In genomic region chrX:51893931-51894696, GRCh38 we compare ENCODE assay signal across 8 cellular contexts. TPM values are rescaled to one million over a fixed set of nuclear protein-coding genes. Genes with fewer than 3 reads are reported as not detected.
DNase-seq lines count a peak whose midpoint lies in the region; ATAC-seq, FAIRE-seq and TF ChIP-seq lines count a peak whose summit lies in the region.

No MANE protein-coding gene starts in this region.

- DNase-seq in ACHN = peak; percentile 11
- DNase-seq in HAP-1 (ENCODE audit: low spot score in 2 of 2) = peak; percentile 61 to 83
- DNase-seq in SW480 (ENCODE audit: low spot score) = peak; percentile 20
- DNase-seq in H1 (ENCODE audit: low read depth in 1 of 2, low spot score in 2 of 2) = peak in 1 of 2 experiments; percentile 50
- peak in 2 of 3 donors; percentile 34 for DNase-seq in mucosa of descending colon
- peak; percentile 32 for DNase-seq in urothelium cell line (ENCODE audit: low spot score)
- DNase-seq in islet precursor cell = no peak
- DNase-seq in AG20443 (ENCODE audit: low spot score) = no peak

- no peak for TF ChIP-seq CTCF in H1 (IDR thresholded peaks at IDR 0.05; ENCODE audit: control extremely low read depth in 1 of 3, insufficient read depth in 1 of 3, low read depth in 1 of 3, low read length in 3 of 3)
- TF ChIP-seq CTCF in mucosa of descending colon (IDR thresholded peaks at IDR 0.05) = no peak

- no peak overlapping the region for H2BK5ac ChIP-seq in H1 (ENCODE audit: low read depth, low read length)

- H2BK12ac ChIP-seq in H1 (ENCODE audit: low read depth, low read length) = no peak overlapping the region

- peak overlapping the region; percentile 71 to 76 for H3K4me2 ChIP-seq in H1 (ENCODE audit: insufficient read depth in 1 of 2, low read depth in 2 of 2, low read length in 2 of 2)

- H3K9ac ChIP-seq in H1 (replicated peaks in 1 of 4; ENCODE audit: extremely low read depth in 1 of 4, low read depth in 3 of 4, low read length in 3 of 4) = peak overlapping the region; percentile 62 to 83 (median 69)

- H3K23ac ChIP-seq in H1 (ENCODE audit: insufficient read length) = no peak overlapping the region

- H3K27me3 ChIP-seq in HAP-1 (ENCODE audit: low read depth) = no peaks in the 10 kb centered on the region
- no peaks in the 10 kb centered on the region for H3K27me3 ChIP-seq in H1 (replicated peaks in 1 of 4; ENCODE audit: control insufficient read depth in 3 of 4, extremely low read depth in 1 of 4, insufficient read depth in 3 of 4, low read length in 3 of 4)

- TF ChIP-seq RAD21 in H1 (IDR thresholded peaks at IDR 0.05 in 1 of 2, conservative IDR thresholded peaks at IDR 0.05 in 1 of 2; ENCODE audit: low read depth in 2 of 2, low read length in 2 of 2) = no peak

- H2AFZ ChIP-seq in H1 (ENCODE audit: low read length) = no peak overlapping the region

- H2BK15ac ChIP-seq in H1 (ENCODE audit: low read length) = no peak overlapping the region

- no peak overlapping the region for H4K5ac ChIP-seq in H1 (ENCODE audit: insufficient read length, low read depth, low read length)

- no peak overlapping the region for H2BK20ac ChIP-seq in H1 (ENCODE audit: low read length)

- H3K79me2 ChIP-seq in H1 (ENCODE audit: control insufficient read depth in 1 of 2, insufficient read depth in 2 of 2, low read length in 2 of 2) = no peaks in the 10 kb centered on the region

- ATAC-seq in mucosa of descending colon = peak; percentile 5

- H3K14ac ChIP-seq in H1 (ENCODE audit: insufficient read length) = peak overlapping the region; percentile 42

- no peak overlapping the region for H2BK120ac ChIP-seq in H1 (replicated peaks; ENCODE audit: low read depth, low read length)

- in situ Hi-C loops in ACHN (cut with HindIII; ENCODE audit: low pct_ligation_motif_present, low pct_unique_long_range_greater_than_20kb, low sequenced_read_pairs) (no loop called here), HAP-1 (cut with MboI; ENCODE audit: low sequenced_read_pairs) (no loop called here)

- H4K8ac ChIP-seq in H1 (ENCODE audit: extremely low read depth, insufficient read depth, low read length) = no peak overlapping the region; the same call in 1 of the 2 replicates

- H3K18ac ChIP-seq in H1 (ENCODE audit: extremely low read depth, low read length) = no peak overlapping the region; the same call in 1 of the 2 replicates

- no peak overlapping the region for H3K56ac ChIP-seq in H1 (replicated peaks; ENCODE audit: insufficient read length, low read depth, low read length)

- peak overlapping the region; percentile 91 for H4K91ac ChIP-seq in H1 (replicated peaks; ENCODE audit: insufficient read length, low read length)

- TF ChIP-seq EP300 in H1 (IDR thresholded peaks at IDR 0.05; ENCODE audit: borderline replicate concordance in 1 of 2, low read depth in 2 of 2, low read length in 2 of 2) = no peak

- H3K4ac ChIP-seq in H1 (replicated peaks; ENCODE audit: insufficient read length, low read depth, low read length) = no peak overlapping the region

- FAIRE-seq in H1 (lab: Jason Lieb, UNC) (peak; percentile 13), urothelium cell line (lab: Jason Lieb, UNC) (no peak)

- 2% methylated on average over 12 of the region's 32 CpGs; no CpG with 5 or more reads in 1 of the 2 experiments for WGBS in H1 (ENCODE audit: extremely low coverage in 1 of 2, insufficient coverage in 1 of 2, insufficient read length in 1 of 2, insufficient replicate concordance in 2 of 2, low coverage in 1 of 2, low lambda C conversion rate in 2 of 2, missing lambda C conversion rate in 1 of 2), 2 experiments

- H2AK5ac ChIP-seq in H1 (ENCODE audit: low read depth, low read length) = no peak overlapping the region

- H3K23me2 ChIP-seq in H1 (ENCODE audit: low read depth, low read length) = peaks cover 5% of the 10 kb centered on the region; the same call in 1 of the 2 replicates

- H3K36me3 ChIP-seq in HAP-1 (replicated peaks) = peaks cover 45% of the 10 kb centered on the region
- H3K36me3 ChIP-seq in H1 (ENCODE audit: control insufficient read depth in 2 of 4, insufficient read depth in 4 of 4, low read length in 3 of 4) = peaks cover 3 to 31% (median 15%) of the 10 kb centered on the region in 4 experiments; a peak in 7 of 8 replicates
- no peaks in the 10 kb centered on the region for H3K36me3 ChIP-seq in mucosa of descending colon (ENCODE audit: low read depth)

- H3K9me3 ChIP-seq in HAP-1 (no peaks in the 10 kb centered on the region), H1 (ENCODE audit: insufficient read depth in 2 of 2, low read depth in 1 of 2, low read length in 1 of 2) (no peaks in the 10 kb centered on the region), mucosa of descending colon (no peaks in the 10 kb centered on the region)

- H3K27ac ChIP-seq in H1 (ENCODE audit: low read depth, low read length) = no peak overlapping the region; the same call in 1 of the 2 replicates

- POLR2A ChIA-PET in H1 (lab: Charles Lee; ENCODE audit: partially characterized antibody) = interaction anchor here (0.9 to 3.7 kb wide), 8 partner anchors 10 to 252 kb away, joined by 3 to 13 read pairs (median 6); no protein-coding TSS in a partner anchor

- no peaks in the 10 kb centered on the region for H4K20me1 ChIP-seq in H1 (replicated peaks in 1 of 2; ENCODE audit: control insufficient read depth in 1 of 2, insufficient read depth in 2 of 2, low read length in 2 of 2)

- H3K4me1 ChIP-seq in HAP-1 (0 out of 2 replicates have a peak, but pooled peaks cover 8% of the 10 kb centered on the region), H1 (replicated peaks in 1 of 4; ENCODE audit: control insufficient read depth in 3 of 4, insufficient read depth in 4 of 4, low read length in 3 of 4) (peaks cover 0 to 13% (median 4%) of the 10 kb centered on the region in 4 experiments; a peak in 4 of 7 replicates), mucosa of descending colon (ENCODE audit: low read depth) (no peaks in the 10 kb centered on the region)

- intact Hi-C loops in mucosa of descending colon (cut with DNase I, micrococcal nuclease) = no loop called here

- H3K79me1 ChIP-seq in H1 (ENCODE audit: low read depth, low read length) = no peaks in the 10 kb centered on the region

- no peak for TF ChIP-seq POLR2A in H1 (IDR thresholded peaks at IDR 0.05; ENCODE audit: control extremely low read depth in 1 of 2, low read depth in 2 of 2, low read length in 2 of 2)

- H3K4me3 ChIP-seq in HAP-1 = peak overlapping the region; percentile 68
- H3K4me3 ChIP-seq in H1 (ENCODE audit: extremely low read depth in 1 of 4, insufficient read depth in 2 of 4, low read depth in 3 of 4, low read length in 4 of 4) = peak overlapping the region; percentile 67 to 93 (median 78)
- peak overlapping the region; percentile 28 for H3K4me3 ChIP-seq in mucosa of descending colon

- CTCF ChIA-PET in H1 (lab: Charles Lee; ENCODE audit: partially characterized antibody) = interaction anchor here (0.7 to 1.7 kb wide), 2 partner anchors 252 to 281 kb away, joined by 3 to 6 read pairs; no protein-coding TSS in a partner anchor

TF ChIP-seq in H1, 55 proteins besides CTCF, POLR2A, EP300 and RAD21:
- TF ChIP-seq CREB1 (IDR thresholded peaks at IDR 0.05) (no peak), ATF2 (IDR thresholded peaks at IDR 0.05; ENCODE audit: low read length) (no peak), KDM1A (IDR thresholded peaks at IDR 0.05; ENCODE audit: borderline replicate concordance, low read length) (no peak), EZH2 (IDR thresholded peaks at IDR 0.05; ENCODE audit: low read depth, low read length, severe bottlenecking) (no peak), TBP (IDR thresholded peaks at IDR 0.05; ENCODE audit: low read depth, low read length) (no peak), ATF3 (IDR thresholded peaks at IDR 0.05; ENCODE audit: insufficient read depth, low read depth, low read length) (no peak)
TF ChIP-seq in H1: peak in this region for 0.

RNA-seq across cellular contexts. Expression of gene MAGED1, which starts 0.7 kb away (rescaled TPM):
- total RNA-seq in H1 (2021; fragmentation: NEBNext Ultra II Directional; extraction: Animal tissue kit (Norgen Biotek cat#: 25700)) = 91.1 TPM in 2 replicates
- 91.0 and 106 TPM in 2 replicates for polyA plus RNA-seq in H1 (2011; rRNA removed)
- 56.9 TPM for polyA plus RNA-seq in H1 (2011; cell fraction: cytosol; rRNA removed)
- polyA plus RNA-seq in H1 (2011; cell fraction: nucleus; rRNA removed) = 93.1 TPM
- 84.6 to 116 TPM (median 102 TPM) in 4 replicates for polyA plus RNA-seq in H1 (2012, experiment 1 of 2)
- polyA plus RNA-seq in H1 (2012, experiment 2 of 2) = 97.0 TPM
- polyA plus RNA-seq in H1 (2013, experiment 1 of 2) = 88.6 TPM
- polyA plus RNA-seq in H1 (2013, experiment 2 of 2) = 90.3 TPM
- 59.1 and 90.6 TPM in 2 replicates for polyA minus RNA-seq in H1 (2011; rRNA and poly(A)+ RNA removed)
- polyA minus RNA-seq in H1 (2011; cell fraction: cytosol; rRNA and poly(A)+ RNA removed) = 60.5 TPM
- polyA minus RNA-seq in H1 (2011; cell fraction: nucleus; rRNA and poly(A)+ RNA removed) = 35.4 TPM
- 10 to 100 TPM; 53.0 to 91.5 (median 57.4) TPM for total RNA-seq in mucosa of descending colon

Comparison
In these comparisons a context has a peak if more than half of its experiments do, and no peak if none do; other contexts are left out.
1. DNase-seq: peak in ACHN (single experiment), HAP-1 (2 of 2), SW480 (single experiment), mucosa of descending colon (2 of 3) and urothelium cell line (single experiment); none in islet precursor cell (single experiment) and AG20443 (single experiment).
2. H3K4me3 ChIP-seq: peak in every context shown above with its lines; median percentile 78 in H1; 68 in HAP-1; 28 in mucosa of descending colon.